Comparison of ENCODE assay signal across 23 cellular contexts in the genomic region with DNA sequence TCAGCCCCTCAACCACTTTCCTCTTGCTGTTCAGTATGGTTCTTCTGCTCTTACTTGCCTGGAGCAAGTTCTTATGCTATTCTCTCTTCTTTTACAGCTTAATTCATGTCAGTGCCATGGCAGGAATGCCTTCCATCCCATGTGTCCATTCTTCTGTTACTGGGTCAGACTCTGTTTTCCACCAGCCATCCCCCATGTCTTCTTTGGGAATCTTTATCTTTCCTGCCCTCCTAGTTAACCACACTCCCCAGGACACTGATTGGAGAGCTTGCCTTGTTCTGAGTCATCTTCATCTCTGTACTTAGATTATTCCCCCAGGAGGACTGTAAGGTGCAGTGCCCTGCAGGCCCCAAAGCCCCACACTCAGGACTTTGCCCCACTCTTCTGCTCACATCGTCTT. TPM values are rescaled to one million over a fixed set of nuclear protein-coding genes. Genes with fewer than 3 reads are reported as not detected.
DNase-seq lines count a peak whose midpoint lies in the region; TF ChIP-seq lines count a peak whose summit lies in the region.
"Had no signal": no experiment of that assay in that cellular context is flagged by ENCODE, and none has a peak within 500 bp of the region (broad histone marks: within the 10 kb centered on the region; RNA-seq: fewer than 3 reads in every experiment).

No MANE protein-coding gene starts in this region.

- H3K9me3 Mint-ChIP-seq in type B pancreatic cell = peaks cover 12% of the 10 kb centered on the region
- H3K9me3 Mint-ChIP-seq: activated naive CD8-positive, alpha-beta T cell treated with anti-CD3 and anti-CD28 coated beads for 36 hours; CD8-positive, alpha-beta memory T cell; stimulated activated naive CD8-positive, alpha-beta T cell treated with anti-CD3 and anti-CD28 coated beads, Interleukin-15, Interleukin-2, amounts not matched to agents 100 ng/mL and 50 ng/mL, for 24 hours had no signal

- no peaks in the 10 kb centered on the region for H3K27me3 Mint-ChIP-seq in type B pancreatic cell

- peaks cover 25% of the 10 kb centered on the region for H3K36me3 Mint-ChIP-seq in type B pancreatic cell

- H3K4me3 ChIP-seq in HEK293 (ENCODE audit: low read depth, low read length) (no peak overlapping the region), astrocyte of the spinal cord (ENCODE audit: low read depth, low read length) (no peak overlapping the region)
- H3K4me3 ChIP-seq: coronary artery, smooth muscle cell, thyroid gland had no signal

- peak overlapping the region; percentile 61 for H3K27ac Mint-ChIP-seq in type B pancreatic cell
- H3K27ac Mint-ChIP-seq: activated naive CD8-positive, alpha-beta T cell treated with anti-CD3 and anti-CD28 coated beads for 36 hours; stimulated activated naive CD8-positive, alpha-beta T cell treated with anti-CD3 and anti-CD28 coated beads, Interleukin-15, Interleukin-2, amounts not matched to agents 100 ng/mL and 50 ng/mL, for 24 hours had no signal

- H3K27ac ChIP-seq in HEK293 (ENCODE audit: extremely low read depth, low read depth, low read length) = no peak overlapping the region
- H3K27ac ChIP-seq: coronary artery, neutrophil, thyroid gland, WERI-Rb-1 had no signal

- H3K9me3 ChIP-seq in HEK293 (ENCODE audit: control insufficient read depth, insufficient read depth, low read depth, low read length) = no peaks in the 10 kb centered on the region
- H3K9me3 ChIP-seq: neutrophil, thyroid gland had no signal

- H3K4me1 ChIP-seq in HEK293 (ENCODE audit: control insufficient read depth, insufficient read depth, low read length) = peaks cover 13% of the 10 kb centered on the region

- H3K4me1 Mint-ChIP-seq in type B pancreatic cell (ENCODE audit: unreplicated experiment) = peaks cover 53% of the 10 kb centered on the region

- no peak for TF ChIP-seq CTCF in HEK293 (tag by site-specific recombination; IDR thresholded peaks at IDR 0.05)
- no peak for TF ChIP-seq CTCF in astrocyte of the spinal cord (IDR thresholded peaks at IDR 0.05; ENCODE audit: low read depth, low read length)
- TF ChIP-seq CTCF in type B pancreatic cell (conservative IDR thresholded peaks at IDR 0.05) = no peak

- in situ Hi-C loops in astrocyte of the spinal cord (cut with HindIII; ENCODE audit: low sequenced_read_pairs) = no loop called here

- POLR2A ChIA-PET in HEK293 (lab: Yijun Ruan, JAX) = no interaction called here

- CTCF ChIA-PET in HEK293 (lab: Yijun Ruan, JAX) = interaction anchor here (1.3 to 4.0 kb wide), 3 partner anchors 39 to 131 kb away, joined by 4 to 25 read pairs (median 16); no protein-coding TSS in a partner anchor

- H3K36me3 ChIP-seq in HEK293 (ENCODE audit: control insufficient read depth in 2 of 2, insufficient read depth in 1 of 2, low read length in 2 of 2) = no peaks in the 10 kb centered on the region
- H3K36me3 ChIP-seq: neutrophil, thyroid gland, WERI-Rb-1 had no signal

- peak overlapping the region; percentile 79 for H3K4me3 Mint-ChIP-seq in type B pancreatic cell
- H3K4me3 Mint-ChIP-seq: activated naive CD8-positive, alpha-beta T cell treated with anti-CD3 and anti-CD28 coated beads for 36 hours; stimulated activated naive CD8-positive, alpha-beta T cell treated with anti-CD3 and anti-CD28 coated beads, Interleukin-15, Interleukin-2, amounts not matched to agents 100 ng/mL and 50 ng/mL, for 24 hours had no signal

- DNase-seq in astrocyte of the spinal cord (ENCODE audit: low read depth, low spot score) (peak; percentile 6), kidney tubule cell (ENCODE audit: low spot score) (peak; percentile 16), type B pancreatic cell (ENCODE audit: extremely low spot score, unreplicated experiment) (no peak), NCI-H2196 (lab: John Stamatoyannopoulos, UW; ENCODE audit: unreplicated experiment) (no peak), NCI-H748 (lab: John Stamatoyannopoulos, UW; ENCODE audit: unreplicated experiment) (no peak)
- no peak for DNase-seq in activated CD4-positive, CD25-positive, alpha-beta regulatory T cell treated with anti-CD3 and anti-CD28 coated beads, Interleukin-2, amount 50 U/mL, for 72 hours
- DNase-seq: activated CD4-positive, alpha-beta T cell treated with anti-CD3 and anti-CD28 coated beads, Interleukin-2, amount 50 U/mL, for 4 hours; activated CD8-positive, alpha-beta memory T cell treated with anti-CD3 and anti-CD28 coated beads, Interleukin-2, amount 50 U/mL, for 48 hours; activated naive CD8-positive, alpha-beta T cell treated with anti-CD3 and anti-CD28 coated beads for 36 hours; CD8-positive, alpha-beta memory T cell; GOT3; left ventricle myocardium superior; NCI-H1105 treated with DMSO at 0.1 percent for 48 hours; NCI-H2081 treated with DMSO at 0.1 percent for 48 hours; NCI-H510A treated with DMSO at 0.1 percent for 48 hours; stimulated activated CD4-positive, alpha-beta T cell treated with anti-CD3 and anti-CD28 coated beads, Interleukin-2, amount 100 ng/mL, for 48 hours; thyroid gland; WERI-Rb-1 had no signal

TF ChIP-seq in HEK293, 187 proteins besides CTCF, POLR2A, EP300 and RAD21:
- TF ChIP-seq ZNF555 (tag by site-specific recombination; conservative IDR thresholded peaks at IDR 0.05) = no peak
- TF ChIP-seq, protein P1, sequence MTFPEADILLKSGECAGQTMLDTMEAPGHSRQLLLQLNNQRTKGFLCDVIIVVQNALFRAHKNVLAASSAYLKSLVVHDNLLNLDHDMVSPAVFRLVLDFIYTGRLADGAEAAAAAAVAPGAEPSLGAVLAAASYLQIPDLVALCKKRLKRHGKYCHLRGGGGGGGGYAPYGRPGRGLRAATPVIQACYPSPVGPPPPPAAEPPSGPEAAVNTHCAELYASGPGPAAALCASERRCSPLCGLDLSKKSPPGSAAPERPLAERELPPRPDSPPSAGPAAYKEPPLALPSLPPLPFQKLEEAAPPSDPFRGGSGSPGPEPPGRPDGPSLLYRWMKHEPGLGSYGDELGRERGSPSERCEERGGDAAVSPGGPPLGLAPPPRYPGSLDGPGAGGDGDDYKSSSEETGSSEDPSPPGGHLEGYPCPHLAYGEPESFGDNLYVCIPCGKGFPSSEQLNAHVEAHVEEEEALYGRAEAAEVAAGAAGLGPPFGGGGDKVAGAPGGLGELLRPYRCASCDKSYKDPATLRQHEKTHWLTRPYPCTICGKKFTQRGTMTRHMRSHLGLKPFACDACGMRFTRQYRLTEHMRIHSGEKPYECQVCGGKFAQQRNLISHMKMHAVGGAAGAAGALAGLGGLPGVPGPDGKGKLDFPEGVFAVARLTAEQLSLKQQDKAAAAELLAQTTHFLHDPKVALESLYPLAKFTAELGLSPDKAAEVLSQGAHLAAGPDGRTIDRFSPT (tag by site-specific recombination; IDR thresholded peaks at IDR 0.05) = 0 out of 2 replicates have a peak, but pooled peaks have one; percentile 12

RNA-seq across cellular contexts. Expression of gene ABHD17C, which starts 3.5 kb away (rescaled TPM):
- 41.0 and 66.3 TPM in 2 replicates for total RNA-seq in type B pancreatic cell (ENCODE audit: low replicate concordance)

Comparison
In these comparisons a context has a peak if more than half of its experiments do, and no peak if none do; other contexts are left out.
1. DNase-seq: peak in astrocyte of the spinal cord (single experiment) and kidney tubule cell (single experiment); none in type B pancreatic cell (single experiment), NCI-H2196 (single experiment), activated CD4-positive, CD25-positive, alpha-beta regulatory T cell treated with anti-CD3 and anti-CD28 coated beads, Interleukin-2, amount 50 U/mL, for 72 hours (single experiment) and NCI-H748 (single experiment).